Comparison of ENCODE assay signal across 8 cellular contexts in the genomic region with DNA sequence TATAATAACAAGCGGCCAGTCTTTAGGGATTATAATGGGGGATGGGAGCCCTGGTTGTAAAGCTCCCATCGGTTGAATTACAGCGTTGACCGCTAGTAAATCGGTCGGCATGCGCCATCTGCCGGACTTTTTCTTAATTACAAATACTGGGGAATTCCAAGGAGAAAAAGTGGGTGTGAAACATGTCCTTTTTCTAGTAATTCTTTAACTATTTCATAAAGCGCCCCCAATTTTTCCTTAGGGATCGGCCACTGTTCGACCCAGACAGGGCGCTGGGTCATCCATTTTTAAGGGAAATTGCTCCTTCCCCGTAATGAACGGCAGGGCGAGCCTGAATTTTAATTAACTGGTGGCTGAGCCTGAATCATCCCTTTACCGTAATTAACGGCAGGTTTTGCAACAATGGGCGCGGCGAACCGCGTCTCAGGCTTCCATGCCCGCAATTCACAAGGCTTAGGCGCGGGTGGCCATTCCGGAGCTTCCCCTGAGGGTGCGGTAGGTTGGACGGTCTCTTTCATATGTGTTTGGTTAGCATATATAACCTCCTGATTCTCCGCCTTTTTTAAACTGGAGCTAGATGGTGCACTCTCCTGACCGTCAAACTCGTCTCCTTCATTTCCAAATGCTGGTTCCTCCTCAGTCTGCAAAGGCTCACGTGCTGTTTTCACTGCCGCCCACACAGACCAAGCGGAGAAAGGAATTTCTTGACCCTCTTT. TPM values are rescaled to one million over a fixed set of nuclear protein-coding genes. Genes with fewer than 3 reads are reported as not detected.
DNase-seq lines count a peak whose midpoint lies in the region; ATAC-seq and TF ChIP-seq lines count a peak whose summit lies in the region.

No MANE protein-coding gene starts in this region.

- H3K27me3 Mint-ChIP-seq in activated CD8-positive, alpha-beta T cell treated with anti-CD3 and anti-CD28 coated beads, Interleukin-2, amount 10 ng/mL, durations not matched to agents 7 days and 5 days (ENCODE audit: low read depth), result peaks cover 45% of the 10 kb centered on the region
- peaks cover 35% of the 10 kb centered on the region for H3K27me3 Mint-ChIP-seq in endodermal cell (ENCODE audit: insufficient read depth)

- H3K4me3 ChIP-seq in HFF-Myc (replicated peaks; ENCODE audit: low read depth, low read length) (no peak overlapping the region), endodermal cell (ENCODE audit: low read length) (peak overlapping the region; percentile 66)

- no peaks in the 10 kb centered on the region for H3K36me3 ChIP-seq in endodermal cell (ENCODE audit: control insufficient read depth, insufficient read depth, low read length)

- DNase-seq in AG20443 (ENCODE audit: low spot score), result peak; percentile 73
- DNase-seq in HFF-Myc (ENCODE audit: extremely low read depth, low read depth), result peak; percentile 43
- DNase-seq in NCI-H82 (lab: John Stamatoyannopoulos, UW), result peak; percentile 92
- peak; percentile 67 for DNase-seq in activated CD8-positive, alpha-beta T cell treated with anti-CD3 and anti-CD28 coated beads, Interleukin-2, amount 10 ng/mL, durations not matched to agents 7 days and 5 days
- peak; percentile 87 for DNase-seq in endodermal cell
- DNase-seq in medulla oblongata (ENCODE audit: extremely low spot score), result peak; percentile 83
- DNase-seq in stimulated activated CD4-positive, alpha-beta T cell treated with anti-CD3 and anti-CD28 coated beads, TNF-alpha, amount 100 ng/mL, for 48 hours (ENCODE audit: low read depth in 3 of 3), result peak; percentile 21 to 61 (median 44)

- no peak overlapping the region for H3K4me3 Mint-ChIP-seq in activated CD8-positive, alpha-beta T cell treated with anti-CD3 and anti-CD28 coated beads, Interleukin-2, amount 10 ng/mL, durations not matched to agents 7 days and 5 days
- H3K4me3 Mint-ChIP-seq in endodermal cell, result peak overlapping the region; percentile 39

- CTCF ChIA-PET in activated CD8-positive, alpha-beta T cell treated with anti-CD3 and anti-CD28 coated beads, Interleukin-2, amount 10 ng/mL, durations not matched to agents 7 days and 5 days (lab: Charles Lee), result interaction anchor here (0.6 to 4.3 kb wide), 18 partner anchors 8 to 235 kb away, joined by 3 to 50 read pairs (median 4); a partner anchor contains a TSS

- H3K4me1 ChIP-seq in endodermal cell (ENCODE audit: control insufficient read depth, insufficient read depth, low read length), result peaks cover 3% of the 10 kb centered on the region

- no peak overlapping the region for H3K27ac Mint-ChIP-seq in activated CD8-positive, alpha-beta T cell treated with anti-CD3 and anti-CD28 coated beads, Interleukin-2, amount 10 ng/mL, durations not matched to agents 7 days and 5 days
- no peak overlapping the region for H3K27ac Mint-ChIP-seq in endodermal cell

- peaks cover 3% of the 10 kb centered on the region for H3K4me1 Mint-ChIP-seq in activated CD8-positive, alpha-beta T cell treated with anti-CD3 and anti-CD28 coated beads, Interleukin-2, amount 10 ng/mL, durations not matched to agents 7 days and 5 days (ENCODE audit: low read depth)
- H3K4me1 Mint-ChIP-seq in endodermal cell, result peaks cover 5% of the 10 kb centered on the region

- H3K9me3 Mint-ChIP-seq in activated CD8-positive, alpha-beta T cell treated with anti-CD3 and anti-CD28 coated beads, Interleukin-2, amount 10 ng/mL, durations not matched to agents 7 days and 5 days (ENCODE audit: insufficient read depth), result no peaks in the 10 kb centered on the region
- peaks cover 27% of the 10 kb centered on the region for H3K9me3 Mint-ChIP-seq in endodermal cell

- no peak for ATAC-seq in activated CD8-positive, alpha-beta T cell treated with anti-CD3 and anti-CD28 coated beads, Interleukin-2, amount 10 ng/mL, durations not matched to agents 7 days and 5 days
- no peak for ATAC-seq in GM21619 (IDR thresholded peaks at IDR 0.05; ENCODE audit: unreplicated experiment)

- no peak overlapping the region for H3K27ac ChIP-seq in endodermal cell (ENCODE audit: low read depth, low read length)

- TF ChIP-seq CTCF in HFF-Myc (IDR thresholded peaks at IDR 0.05; ENCODE audit: low read depth, low read length, missing control alignments) (peak; percentile 53), endodermal cell (conservative IDR thresholded peaks at IDR 0.05) (peak; percentile 74)

- no peaks in the 10 kb centered on the region for H3K36me3 Mint-ChIP-seq in activated CD8-positive, alpha-beta T cell treated with anti-CD3 and anti-CD28 coated beads, Interleukin-2, amount 10 ng/mL, durations not matched to agents 7 days and 5 days (ENCODE audit: low read depth)
- peaks cover 2% of the 10 kb centered on the region for H3K36me3 Mint-ChIP-seq in endodermal cell (ENCODE audit: low read depth)

- H3K9me3 ChIP-seq in endodermal cell (ENCODE audit: control insufficient read depth, low read length), result peaks cover 6% of the 10 kb centered on the region

- POLR2A ChIA-PET in activated CD8-positive, alpha-beta T cell treated with anti-CD3 and anti-CD28 coated beads, Interleukin-2, amount 10 ng/mL, durations not matched to agents 7 days and 5 days (lab: Charles Lee), result interaction anchor here (0.7 kb wide), 1 partner anchor 148 kb away, joined by 3 read pairs; no protein-coding TSS in a partner anchor

- H3K27me3 ChIP-seq in endodermal cell (ENCODE audit: control insufficient read depth, insufficient read depth, low read length, poor library complexity, severe bottlenecking), result no peaks in the 10 kb centered on the region

- WGBS in endodermal cell (ENCODE audit: insufficient coverage in 1 of 2, insufficient read length in 1 of 2), 2 experiments, result 7 to 8% methylated on average over 7 to 34 of the region's 34 CpGs

- peak overlapping the region; percentile 6 for H3K9ac ChIP-seq in endodermal cell (ENCODE audit: extremely low read depth, low read length, poor library complexity, severe bottlenecking)

RNA-seq across cellular contexts. Expression of a gene that starts 30.2 kb away (rescaled TPM):
- total RNA-seq in activated CD8-positive, alpha-beta T cell treated with anti-CD3 and anti-CD28 coated beads, Interleukin-2, amount 10 ng/mL, durations not matched to agents 7 days and 5 days, result 1 to 10 TPM; 8.0 to 9.3 TPM
- 1 to 10 TPM; 6.4 to 9.2 TPM for total RNA-seq in endodermal cell
- 14.6 TPM for polyA plus RNA-seq in endodermal cell (2013, experiment 1 of 2)
- 12.3 TPM for polyA plus RNA-seq in endodermal cell (2013, experiment 2 of 2)

RNA-seq across cellular contexts. Expression of a gene that starts 36.8 kb away (rescaled TPM):
- not detected for total RNA-seq in activated CD8-positive, alpha-beta T cell treated with anti-CD3 and anti-CD28 coated beads, Interleukin-2, amount 10 ng/mL, durations not matched to agents 7 days and 5 days
- not detected for total RNA-seq in endodermal cell
- polyA plus RNA-seq in endodermal cell (2013, experiment 1 of 2), result not detected
- polyA plus RNA-seq in endodermal cell (2013, experiment 2 of 2), result not detected

RNA-seq across cellular contexts. Expression of a gene that starts 52.5 kb away (rescaled TPM):
- not detected for total RNA-seq in activated CD8-positive, alpha-beta T cell treated with anti-CD3 and anti-CD28 coated beads, Interleukin-2, amount 10 ng/mL, durations not matched to agents 7 days and 5 days
- total RNA-seq in endodermal cell, result not detected
- not detected for polyA plus RNA-seq in endodermal cell (2013, experiment 1 of 2)
- polyA plus RNA-seq in endodermal cell (2013, experiment 2 of 2), result not detected
